Comparison of ENCODE assay signal across 13 cellular contexts in genomic region chr1:181986907-181987305, GRCh38.
"Had no signal": no experiment of that assay in that cellular context is flagged by ENCODE, and none has a peak within 500 bp of the region (broad histone marks: within the 10 kb centered on the region; RNA-seq: fewer than 3 reads in every experiment).

No MANE protein-coding gene starts in this region.

- H3K27ac Mint-ChIP-seq: activated CD4-positive, alpha-beta T cell treated with anti-CD3 and anti-CD28 coated beads for 36 hours; activated CD8-positive, alpha-beta T cell treated with anti-CD3 and anti-CD28 coated beads for 36 hours; activated naive CD4-positive, alpha-beta T cell treated with anti-CD3 and anti-CD28 coated beads for 36 hours; activated T-cell treated with anti-CD3 and anti-CD28 coated beads, Interleukin-2, amount 50 U/mL, for 72 hours; stimulated activated effector memory CD8-positive, alpha-beta T cell treated with anti-CD3 and anti-CD28 coated beads, Interleukin-12 subunit alpha, Interleukin-12 subunit beta, amount 100 ng/mL, for 72 hours had no signal

- H3K4me3 ChIP-seq: esophagus muscularis mucosa, transverse colon had no signal

- ATAC-seq: activated CD4-positive, alpha-beta T cell treated with anti-CD3 and anti-CD28 coated beads for 36 hours; activated CD8-positive, alpha-beta T cell treated with anti-CD3 and anti-CD28 coated beads for 36 hours; activated T-cell treated with anti-CD3 and anti-CD28 coated beads, Interleukin-2, amount 50 U/mL, for 72 hours had no signal

- H3K9me3 ChIP-seq: esophagus muscularis mucosa, transverse colon had no signal

- H3K79me2 ChIP-seq: parathyroid adenoma had no signal

- H3K4me1 ChIP-seq: parathyroid adenoma, transverse colon had no signal

- H3K36me3 ChIP-seq: esophagus muscularis mucosa, transverse colon had no signal

- H3K27me3 ChIP-seq: esophagus muscularis mucosa, transverse colon had no signal

- H3K36me3 Mint-ChIP-seq: stimulated activated effector memory CD8-positive, alpha-beta T cell treated with anti-CD3 and anti-CD28 coated beads, Interleukin-12 subunit alpha, Interleukin-12 subunit beta, amount 100 ng/mL, for 72 hours had no signal

- H3K4me1 Mint-ChIP-seq: activated CD4-positive, alpha-beta T cell treated with anti-CD3 and anti-CD28 coated beads for 36 hours; central memory CD8-positive, alpha-beta T cell; stimulated activated effector memory CD8-positive, alpha-beta T cell treated with anti-CD3 and anti-CD28 coated beads, Interleukin-12 subunit alpha, Interleukin-12 subunit beta, amount 100 ng/mL, for 72 hours had no signal

- H3K4me3 Mint-ChIP-seq: activated CD4-positive, alpha-beta T cell treated with anti-CD3 and anti-CD28 coated beads for 36 hours; activated CD8-positive, alpha-beta T cell treated with anti-CD3 and anti-CD28 coated beads for 36 hours; activated naive CD4-positive, alpha-beta T cell treated with anti-CD3 and anti-CD28 coated beads for 36 hours; activated T-cell treated with anti-CD3 and anti-CD28 coated beads, Interleukin-2, amount 50 U/mL, for 72 hours; central memory CD8-positive, alpha-beta T cell; stimulated activated effector memory CD8-positive, alpha-beta T cell treated with anti-CD3 and anti-CD28 coated beads, Interleukin-12 subunit alpha, Interleukin-12 subunit beta, amount 100 ng/mL, for 72 hours had no signal

- H3K27ac ChIP-seq: esophagus muscularis mucosa, parathyroid adenoma, transverse colon, VCaP had no signal

- DNase-seq: activated CD4-positive, alpha-beta T cell treated with anti-CD3 and anti-CD28 coated beads for 36 hours; activated CD8-positive, alpha-beta memory T cell treated with anti-CD3 and anti-CD28 coated beads, Interleukin-2, amount 50 U/mL, for 4 hours; activated CD8-positive, alpha-beta T cell treated with anti-CD3 and anti-CD28 coated beads for 36 hours; activated naive CD4-positive, alpha-beta T cell treated with anti-CD3 and anti-CD28 coated beads for 36 hours; activated T-cell treated with anti-CD3 and anti-CD28 coated beads, Interleukin-2, amount 50 U/mL, for 72 hours; islet precursor cell; T1000; transverse colon had no signal

- H2AFZ ChIP-seq: parathyroid adenoma had no signal

- H3K9me3 Mint-ChIP-seq: activated CD8-positive, alpha-beta T cell treated with anti-CD3 and anti-CD28 coated beads for 36 hours; activated naive CD4-positive, alpha-beta T cell treated with anti-CD3 and anti-CD28 coated beads for 36 hours; activated T-cell treated with anti-CD3 and anti-CD28 coated beads, Interleukin-2, amount 50 U/mL, for 72 hours; central memory CD8-positive, alpha-beta T cell; stimulated activated effector memory CD8-positive, alpha-beta T cell treated with anti-CD3 and anti-CD28 coated beads, Interleukin-12 subunit alpha, Interleukin-12 subunit beta, amount 100 ng/mL, for 72 hours had no signal

- H3K9ac ChIP-seq: parathyroid adenoma had no signal
